Comparison of ENCODE assay signal across 9 cellular contexts in genomic region chr14:71371711-71372396, GRCh38. TPM values are rescaled to one million over a fixed set of nuclear protein-coding genes. Genes with fewer than 3 reads are reported as not detected.
DNase-seq lines count a peak whose midpoint lies in the region; ATAC-seq lines count a peak whose summit lies in the region.
"Had no signal": no experiment of that assay in that cellular context is flagged by ENCODE, and none has a peak within 500 bp of the region (broad histone marks: within the 10 kb centered on the region; RNA-seq: fewer than 3 reads in every experiment).

No MANE protein-coding gene starts in this region.

- no peaks in the 10 kb centered on the region for H3K9me3 ChIP-seq in naive thymus-derived CD4-positive, alpha-beta T cell (ENCODE audit: control insufficient read depth in 2 of 3, low read length in 3 of 3)

- peak overlapping the region in 2 of 10 donors; percentile 2 to 4 for H3K4me3 Mint-ChIP-seq in naive thymus-derived CD4-positive, alpha-beta T cell

- intact Hi-C loops in naive thymus-derived CD4-positive, alpha-beta T cell (cut with micrococcal nuclease), result no loop called here

- peak overlapping the region in 1 of 9 donors; percentile 14 for H3K27ac Mint-ChIP-seq in naive thymus-derived CD4-positive, alpha-beta T cell

- peaks cover 8 to 24% (median 19%) of the 10 kb centered on the region in 7 donors for H3K4me1 Mint-ChIP-seq in naive thymus-derived CD4-positive, alpha-beta T cell

- ATAC-seq in HG02981 (IDR thresholded peaks at IDR 0.05; ENCODE audit: unreplicated experiment) (peak; percentile 69), HG02885 (IDR thresholded peaks at IDR 0.05; ENCODE audit: poor library complexity, unreplicated experiment) (no peak), HG03442 (IDR thresholded peaks at IDR 0.05; ENCODE audit: unreplicated experiment) (no peak), GM18519 (IDR thresholded peaks at IDR 0.05; ENCODE audit: low FRiP score, unreplicated experiment) (no peak)
- ATAC-seq in naive thymus-derived CD4-positive, alpha-beta T cell, result peak; percentile 73

- peaks cover 0 to 21% (median 9%) of the 10 kb centered on the region in 5 donors for H3K36me3 Mint-ChIP-seq in naive thymus-derived CD4-positive, alpha-beta T cell

- H3K27me3 ChIP-seq in naive thymus-derived CD4-positive, alpha-beta T cell (ENCODE audit: control insufficient read depth in 2 of 2, insufficient read depth in 2 of 2, low read length in 2 of 2), result no peaks in the 10 kb centered on the region

- no peaks in the 10 kb centered on the region for H3K36me3 ChIP-seq in naive thymus-derived CD4-positive, alpha-beta T cell (ENCODE audit: control insufficient read depth in 2 of 3, insufficient read depth in 3 of 3, low read length in 3 of 3)

- POLR2A ChIA-PET in naive thymus-derived CD4-positive, alpha-beta T cell (lab: Charles Lee), result no interaction called here

- no peaks in the 10 kb centered on the region for H3K27me3 Mint-ChIP-seq in naive thymus-derived CD4-positive, alpha-beta T cell

- no peak overlapping the region for H3K27ac ChIP-seq in naive thymus-derived CD4-positive, alpha-beta T cell (ENCODE audit: low read depth, low read length)
- H3K27ac ChIP-seq: parathyroid adenoma had no signal

- no peak overlapping the region for H3K4me3 ChIP-seq in naive thymus-derived CD4-positive, alpha-beta T cell (ENCODE audit: low read length)

- CTCF ChIA-PET in naive thymus-derived CD4-positive, alpha-beta T cell (lab: Charles Lee), result no interaction called here

- DNase-seq in Daoy (ENCODE audit: low read depth) (peak; percentile 74), astrocyte of the hippocampus (ENCODE audit: low read depth, low spot score) (peak; percentile 59), NCI-H1105 (lab: John Stamatoyannopoulos, UW) (no peak)
- no peak for DNase-seq in naive thymus-derived CD4-positive, alpha-beta T cell

- H3K9me3 Mint-ChIP-seq in naive thymus-derived CD4-positive, alpha-beta T cell, result peaks cover 0 to 7% (median 4%) of the 10 kb centered on the region in 11 donors

- H3K4me1 ChIP-seq in naive thymus-derived CD4-positive, alpha-beta T cell (ENCODE audit: control insufficient read depth in 2 of 2, insufficient read depth in 2 of 2, low read length in 2 of 2), result peaks cover 0 to 6% of the 10 kb centered on the region in 2 donors
- H3K4me1 ChIP-seq: parathyroid adenoma had no signal

RNA-seq across cellular contexts. Expression of gene SIPA1L1, which starts 51.6 kb away (rescaled TPM):
- total RNA-seq in Daoy (2014; rRNA removed; shearing (Covaris generic)), result 9.3 and 20.1 TPM in 2 replicates
- total RNA-seq in naive thymus-derived CD4-positive, alpha-beta T cell, result 10 to 100 TPM; 35.2 to 76.4 (median 46.1) TPM
- 10 to 100 TPM; 16.9 to 27.1 TPM for polyA plus RNA-seq in naive thymus-derived CD4-positive, alpha-beta T cell

Comparison
In these comparisons a context has a peak if more than half of its experiments do, and no peak if none do; other contexts are left out.
1. DNase-seq: peak in Daoy (single experiment) and astrocyte of the hippocampus (single experiment); none in naive thymus-derived CD4-positive, alpha-beta T cell (0 of 9) and NCI-H1105 (single experiment).
2. ATAC-seq: peak in HG02981 (single experiment) and naive thymus-derived CD4-positive, alpha-beta T cell (single experiment); none in HG02885 (single experiment), HG03442 (single experiment) and GM18519 (single experiment).